11 cellular contexts compared by ENCODE assay signal in genomic region chr4:106240699-106241098, GRCh38.
"Had no signal": no experiment of that assay in that cellular context is flagged by ENCODE, and none has a peak within 500 bp of the region (broad histone marks: within the 10 kb centered on the region; RNA-seq: fewer than 3 reads in every experiment).

No MANE protein-coding gene starts in this region.

- H3K4me3 ChIP-seq: GM23248, GM23338, HAP-1 had no signal

- H3K27ac ChIP-seq: GM23248 had no signal

- FAIRE-seq: H1, H54 had no signal

- H3K9me3 ChIP-seq: HAP-1 had no signal

- H3K36me3 ChIP-seq: HAP-1 had no signal

- ATAC-seq: GM23338, HCT116 had no signal

- DNase-seq: GM23248, GOT3, H7, H9, HCEC 1CT, HFFc6 had no signal
